20 cellular contexts compared by ENCODE assay signal in genomic region chr15:62476163-62476562, GRCh38.
DNase-seq lines count a peak whose midpoint lies in the region; TF ChIP-seq lines count a peak whose summit lies in the region.
"Had no signal": no experiment of that assay in that cellular context is flagged by ENCODE, and none has a peak within 500 bp of the region (broad histone marks: within the 10 kb centered on the region; RNA-seq: fewer than 3 reads in every experiment).

No MANE protein-coding gene starts in this region.

- H3K27ac ChIP-seq in OCI-LY3 (ENCODE audit: low read length): no peak overlapping the region; the same call in 1 of the 2 replicates
- peak overlapping the region; percentile 17 for H3K27ac ChIP-seq in hepatocyte
- peak overlapping the region; percentile 23 for H3K27ac ChIP-seq in skeletal muscle tissue (ENCODE audit: low read depth, low read length)
- H3K27ac ChIP-seq in transverse colon: peak overlapping the region; percentile 14 to 63 (median 50)
- H3K27ac ChIP-seq: A549, BLaER1 had no signal

- intact Hi-C loops in transverse colon (cut with DNase I; ENCODE audit: low total_unique reads): loop anchor here (10.0 kb wide), 1 partner anchor 81 kb away; the partner anchor contains the start of gene TLN2

- H3K9ac ChIP-seq in OCI-LY3 (ENCODE audit: low read length) (no peak overlapping the region), skeletal muscle tissue (ENCODE audit: low read depth in 1 of 3, low read length in 3 of 3) (peak overlapping the region in 2 of 3 donors; percentile 25 to 55)
- H3K9ac ChIP-seq: BLaER1 had no signal

- H3K4me3 ChIP-seq in OCI-LY3 (ENCODE audit: low read length) (no peak overlapping the region), hepatocyte (no peak overlapping the region), skeletal muscle tissue (ENCODE audit: low read length in 3 of 3) (no peak overlapping the region), transverse colon (no peak overlapping the region)
- H3K4me3 ChIP-seq: A549, BLaER1, GM12878 had no signal

- H3K79me2 ChIP-seq in OCI-LY3 (ENCODE audit: low read length): no peaks in the 10 kb centered on the region
- peaks cover 25% of the 10 kb centered on the region for H3K79me2 ChIP-seq in hepatocyte

- no peak for TF ChIP-seq EP300 in transverse colon (IDR thresholded peaks at IDR 0.05; ENCODE audit: low read depth)

- in situ Hi-C loops in transverse colon (cut with MboI; ENCODE audit: low pct_ligation_motif_present in 1 of 4, low pct_unique_long_range_greater_than_20kb in 1 of 4, low sequenced_read_pairs in 3 of 4): no loop called here

- 87% methylated on average over 9 of the region's 9 CpGs for WGBS in hepatocyte (ENCODE audit: low lambda C conversion rate, missing lambda C conversion rate)
- 82 to 96% methylated on average over 2 to 9 of the region's 9 CpGs for WGBS in transverse colon (ENCODE audit: low coverage in 1 of 2), 2 donors

- H3K4me2 ChIP-seq in OCI-LY3 (ENCODE audit: low read length) (peak overlapping the region; percentile 71; the same call in 1 of the 2 replicates), hepatocyte (peak overlapping the region; percentile 23)
- H3K4me2 ChIP-seq: A549, BLaER1 had no signal

- DNase-seq in hepatocyte (ENCODE audit: low spot score): no peak
- DNase-seq in transverse colon: no peak
- no peak for DNase-seq in hippocampal formation (lab: John Stamatoyannopoulos, UW)
- DNase-seq in NCI-H1092 (lab: John Stamatoyannopoulos, UW): no peak
- no peak for DNase-seq in cerebellar cortex (ENCODE audit: low spot score)
- DNase-seq: CD4-positive, alpha-beta memory T cell; DMS153; GF-D8; GOT3; KBM-7; NCI-H1694 treated with DMSO at 0.1 percent for 48 hours; NCI-H510A; NCI-H748 treated with DMSO at 0.1 percent for 48 hours; OCI-M1; SHP77 had no signal

- no peaks in the 10 kb centered on the region for H3K36me3 ChIP-seq in OCI-LY3 (replicated peaks; ENCODE audit: low read depth, low read length)
- no peaks in the 10 kb centered on the region for H3K36me3 ChIP-seq in hepatocyte (replicated peaks; ENCODE audit: insufficient read depth, low read depth)
- H3K36me3 ChIP-seq in skeletal muscle tissue (ENCODE audit: control insufficient read depth in 3 of 3, insufficient read depth in 3 of 3, low read length in 3 of 3): no peaks in the 10 kb centered on the region
- H3K36me3 ChIP-seq in transverse colon: no peaks in the 10 kb centered on the region
- H3K36me3 ChIP-seq: BLaER1 had no signal

- H3K4me1 ChIP-seq in OCI-LY3 (ENCODE audit: low read length) (peaks cover 51% of the 10 kb centered on the region), hepatocyte (ENCODE audit: insufficient read depth) (peaks cover 15% of the 10 kb centered on the region), skeletal muscle tissue (ENCODE audit: control insufficient read depth in 3 of 3, insufficient read depth in 3 of 3, low read length in 3 of 3) (peaks cover 58 to 80% (median 68%) of the 10 kb centered on the region in 3 donors), transverse colon (peaks cover 0 to 42% (median 11%) of the 10 kb centered on the region in 4 donors)
- H3K4me1 ChIP-seq: A549 had no signal

- H4K20me1 ChIP-seq in OCI-LY3 (ENCODE audit: insufficient read depth, low read length) (no peaks in the 10 kb centered on the region), hepatocyte (ENCODE audit: insufficient read depth, poor library complexity, severe bottlenecking) (no peaks in the 10 kb centered on the region)
- H4K20me1 ChIP-seq: BLaER1 had no signal

- no peaks in the 10 kb centered on the region for H3K9me3 ChIP-seq in OCI-LY3 (ENCODE audit: insufficient read depth, low read length)
- no peaks in the 10 kb centered on the region for H3K9me3 ChIP-seq in hepatocyte (ENCODE audit: low read depth)
- H3K9me3 ChIP-seq in skeletal muscle tissue (ENCODE audit: control insufficient read depth in 3 of 3, low read length in 3 of 3): no peaks in the 10 kb centered on the region
- no peaks in the 10 kb centered on the region for H3K9me3 ChIP-seq in transverse colon
- H3K9me3 ChIP-seq: A549, BLaER1 had no signal

- H3K9me2 ChIP-seq in hepatocyte (replicated peaks; ENCODE audit: insufficient read depth): no peaks in the 10 kb centered on the region

- H2AFZ ChIP-seq in OCI-LY3 (ENCODE audit: low read depth, low read length) (no peak overlapping the region), hepatocyte (no peak overlapping the region)

- no peak for TF ChIP-seq POLR2A in transverse colon (IDR thresholded peaks at IDR 0.05)

- TF ChIP-seq CTCF in OCI-LY3 (IDR thresholded peaks at IDR 0.05; ENCODE audit: low read depth, low read length): no peak
- TF ChIP-seq CTCF in hepatocyte (IDR thresholded peaks at IDR 0.05; ENCODE audit: poor library complexity): no peak
- no peak for TF ChIP-seq CTCF in transverse colon (IDR thresholded peaks at IDR 0.05)

- H3K27me3 ChIP-seq in OCI-LY3 (ENCODE audit: low read depth, low read length) (0 out of 2 replicates have a peak, but pooled peaks cover 7% of the 10 kb centered on the region), hepatocyte (no peaks in the 10 kb centered on the region), skeletal muscle tissue (ENCODE audit: control insufficient read depth in 3 of 3, insufficient read depth in 3 of 3, low read length in 3 of 3) (no peaks in the 10 kb centered on the region), transverse colon (no peaks in the 10 kb centered on the region)
- H3K27me3 ChIP-seq: BLaER1 had no signal
